16 cellular contexts compared by ENCODE assay signal in genomic region chr10:97570789-97571536, GRCh38. TPM values are rescaled to one million over a fixed set of nuclear protein-coding genes. Genes with fewer than 3 reads are reported as not detected.
DNase-seq lines count a peak whose midpoint lies in the region; ATAC-seq, FAIRE-seq and TF ChIP-seq lines count a peak whose summit lies in the region.
"Had no signal": no experiment of that assay in that cellular context is flagged by ENCODE, and none has a peak within 500 bp of the region (broad histone marks: within the 10 kb centered on the region; RNA-seq: fewer than 3 reads in every experiment).

No MANE protein-coding gene starts in this region.

- TF ChIP-seq POLR2A in A549 (IDR thresholded peaks at IDR 0.05; ENCODE audit: low read length) (no peak), H1 (IDR thresholded peaks at IDR 0.05; ENCODE audit: control extremely low read depth in 1 of 2, low read depth in 2 of 2, low read length in 2 of 2) (no peak)

- H3K23ac ChIP-seq in H1 (ENCODE audit: insufficient read length), result no peak overlapping the region

- no peak overlapping the region for H4K5ac ChIP-seq in H1 (ENCODE audit: insufficient read length, low read depth, low read length)

- peaks cover 4% of the 10 kb centered on the region for H3K27me3 Mint-ChIP-seq in nephron (ENCODE audit: low read depth)
- H3K27me3 Mint-ChIP-seq in activated T-helper 1 cell treated with anti-CD3 and anti-CD28 coated beads, Interleukin-12 subunit alpha, Interleukin-12 subunit beta, Interleukin-2, Interleukin-4 antibody, amounts not matched to agents 30 ng/mL and 10 ng/mL and 1 ng/mL, durations not matched to agents 14 hours and 24 hours and 36 hours (ENCODE audit: insufficient read depth), result peaks cover 5% of the 10 kb centered on the region

- H3K79me1 ChIP-seq in H1 (ENCODE audit: low read depth, low read length), result no peaks in the 10 kb centered on the region

- DNase-seq in A549 (ENCODE audit: low read depth in 1 of 2, low spot score in 1 of 2) (no peak), NCI-H2171 treated with DMSO at 0.1 percent for 48 hours (lab: John Stamatoyannopoulos, UW) (peak; percentile 88), H1 (ENCODE audit: low read depth in 1 of 2, low spot score in 2 of 2) (no peak), tibial artery (no peak), brain microvascular endothelial cell (no peak), inferior parietal cortex (ENCODE audit: extremely low spot score) (no peak)
- DNase-seq in activated T-helper 1 cell treated with anti-CD3 and anti-CD28 coated beads, Interleukin-12 subunit alpha, Interleukin-12 subunit beta, Interleukin-2, Interleukin-4 antibody, amounts not matched to agents 30 ng/mL and 10 ng/mL and 1 ng/mL, durations not matched to agents 14 hours and 24 hours and 36 hours (ENCODE audit: low spot score), result no peak
- DNase-seq: activated effector memory CD4-positive, alpha-beta T cell treated with anti-CD3 and anti-CD28 coated beads, Interleukin-2, amount 50 U/mL, for 16 hours; NCI-H2081 treated with DMSO at 0.1 percent for 48 hours; stimulated activated CD4-positive, alpha-beta T cell treated with anti-CD3 and anti-CD28 coated beads, Interleukin-4, amount 100 ng/mL, for 4 hours had no signal

- in situ Hi-C loops in brain microvascular endothelial cell (cut with HindIII; ENCODE audit: low pct_ligation_motif_present, low sequenced_read_pairs), result no loop called here

- 80% methylated on average over 6 of the region's 6 CpGs for WGBS in A549 (ENCODE audit: missing lambda C conversion rate)
- 93% methylated on average over 6 of the region's 6 CpGs; no CpG with 5 or more reads in 1 of the 2 experiments for WGBS in H1 (ENCODE audit: extremely low coverage in 1 of 2, insufficient coverage in 1 of 2, insufficient read length in 1 of 2, insufficient replicate concordance in 2 of 2, low coverage in 1 of 2, low lambda C conversion rate in 2 of 2, missing lambda C conversion rate in 1 of 2), 2 experiments

- no peak overlapping the region for H2BK5ac ChIP-seq in H1 (ENCODE audit: low read depth, low read length)

- H3K14ac ChIP-seq in H1 (ENCODE audit: insufficient read length), result no peak overlapping the region

- no peak overlapping the region for H3K4me3 ChIP-seq in A549
- H3K4me3 ChIP-seq in H1 (ENCODE audit: extremely low read depth in 1 of 4, insufficient read depth in 2 of 4, low read depth in 3 of 4, low read length in 4 of 4), result no peak overlapping the region
- no peak overlapping the region for H3K4me3 ChIP-seq in tibial artery
- no peak overlapping the region for H3K4me3 ChIP-seq in brain microvascular endothelial cell (ENCODE audit: low read depth, low read length)

- H2AK5ac ChIP-seq in H1 (ENCODE audit: low read depth, low read length), result 0 out of 2 replicates have a peak overlapping the region, but pooled peaks have one; percentile 6

- H3K9me3 ChIP-seq in A549, result no peaks in the 10 kb centered on the region
- no peaks in the 10 kb centered on the region for H3K9me3 ChIP-seq in H1 (ENCODE audit: insufficient read depth in 2 of 2, low read depth in 1 of 2, low read length in 1 of 2)
- H3K9me3 ChIP-seq in tibial artery, result no peaks in the 10 kb centered on the region

- peaks cover 31% of the 10 kb centered on the region for H3K4me1 Mint-ChIP-seq in nephron
- no peaks in the 10 kb centered on the region for H3K4me1 Mint-ChIP-seq in activated T-helper 1 cell treated with anti-CD3 and anti-CD28 coated beads, Interleukin-12 subunit alpha, Interleukin-12 subunit beta, Interleukin-2, Interleukin-4 antibody, amounts not matched to agents 30 ng/mL and 10 ng/mL and 1 ng/mL, durations not matched to agents 14 hours and 24 hours and 36 hours (ENCODE audit: low read depth)

- H3K18ac ChIP-seq in H1 (ENCODE audit: extremely low read depth, low read length), result no peak overlapping the region

- no peak overlapping the region for H2BK12ac ChIP-seq in H1 (ENCODE audit: low read depth, low read length)

- H3K27ac ChIP-seq in A549 (peak overlapping the region; percentile 91 to 93; a peak in 4 of 6 replicates), H1 (ENCODE audit: low read depth, low read length) (no peak overlapping the region), tibial artery (no peak overlapping the region), brain microvascular endothelial cell (no peak overlapping the region)

- FAIRE-seq in A549 (lab: Jason Lieb, UNC) (no peak), H1 (lab: Jason Lieb, UNC) (no peak)
- FAIRE-seq: GM19239, HTR-8/SVneo, islet of Langerhans, TTC549 had no signal

- TF ChIP-seq CTCF in A549 (IDR thresholded peaks at IDR 0.05) (no peak), H1 (IDR thresholded peaks at IDR 0.05; ENCODE audit: control extremely low read depth in 1 of 3, insufficient read depth in 1 of 3, low read depth in 1 of 3, low read length in 3 of 3) (no peak), nephron (IDR thresholded peaks at IDR 0.05; ENCODE audit: unreplicated experiment in 3 of 3) (no peak), tibial artery (IDR thresholded peaks at IDR 0.05) (no peak), brain microvascular endothelial cell (IDR thresholded peaks at IDR 0.05; ENCODE audit: low read depth, low read length, missing control alignments) (no peak)

- peak overlapping the region; percentile 64 to 88 (median 71) for H3K27ac Mint-ChIP-seq in nephron
- H3K27ac Mint-ChIP-seq in activated T-helper 1 cell treated with anti-CD3 and anti-CD28 coated beads, Interleukin-12 subunit alpha, Interleukin-12 subunit beta, Interleukin-2, Interleukin-4 antibody, amounts not matched to agents 30 ng/mL and 10 ng/mL and 1 ng/mL, durations not matched to agents 14 hours and 24 hours and 36 hours, result no peak overlapping the region

- no peaks in the 10 kb centered on the region for H3K23me2 ChIP-seq in H1 (ENCODE audit: low read depth, low read length)

- intact Hi-C loops in activated T-helper 1 cell treated with anti-CD3 and anti-CD28 coated beads, Interleukin-12 subunit alpha, Interleukin-12 subunit beta, Interleukin-2, Interleukin-4 antibody, amounts not matched to agents 30 ng/mL and 10 ng/mL and 1 ng/mL, durations not matched to agents 14 hours and 24 hours and 36 hours (cut with micrococcal nuclease), result no loop called here
- intact Hi-C loops in tibial artery (cut with DNase I; ENCODE audit: low total_unique reads), result no loop called here

- peaks cover 0 to 2% of the 10 kb centered on the region in 2 experiments for H4K20me1 ChIP-seq in H1 (replicated peaks in 1 of 2; ENCODE audit: control insufficient read depth in 1 of 2, insufficient read depth in 2 of 2, low read length in 2 of 2)

- H2BK15ac ChIP-seq in H1 (ENCODE audit: low read length), result 0 out of 2 replicates have a peak overlapping the region, but pooled peaks have one; percentile 16

- TF ChIP-seq RAD21 in A549 (conservative IDR thresholded peaks at IDR 0.05 in 1 of 2, IDR thresholded peaks at IDR 0.05 in 1 of 2), result no peak
- no peak for TF ChIP-seq RAD21 in H1 (IDR thresholded peaks at IDR 0.05 in 1 of 2, conservative IDR thresholded peaks at IDR 0.05 in 1 of 2; ENCODE audit: low read depth in 2 of 2, low read length in 2 of 2)

- CTCF ChIA-PET in A549 (lab: Yijun Ruan, JAX), result interaction anchor here (1.0 to 33.8 kb wide), 32 partner anchors 14 to 190 kb away, joined by 3 to 1048 read pairs (median 6); partner anchors contain the start of genes AVPI1, C10orf62, HOGA1 and MORN4
- CTCF ChIA-PET in H1 (lab: Charles Lee; ENCODE audit: partially characterized antibody), result interaction anchor here (0.9 to 12.9 kb wide), 22 partner anchors 13 to 156 kb away, joined by 3 to 169 read pairs (median 9); partner anchors contain the start of genes C10orf62, HOGA1 and PI4K2A

- H3K79me2 ChIP-seq in H1 (ENCODE audit: control insufficient read depth in 1 of 2, insufficient read depth in 2 of 2, low read length in 2 of 2), result no peaks in the 10 kb centered on the region

- H2BK120ac ChIP-seq in H1 (replicated peaks; ENCODE audit: low read depth, low read length), result no peak overlapping the region

- H3K4me3 Mint-ChIP-seq in nephron, result no peak overlapping the region
- no peak overlapping the region for H3K4me3 Mint-ChIP-seq in activated T-helper 1 cell treated with anti-CD3 and anti-CD28 coated beads, Interleukin-12 subunit alpha, Interleukin-12 subunit beta, Interleukin-2, Interleukin-4 antibody, amounts not matched to agents 30 ng/mL and 10 ng/mL and 1 ng/mL, durations not matched to agents 14 hours and 24 hours and 36 hours

- H3K36me3 ChIP-seq in H1 (ENCODE audit: control insufficient read depth in 2 of 4, insufficient read depth in 4 of 4, low read length in 3 of 4), result peaks cover 0 to 14% (median 2%) of the 10 kb centered on the region in 4 experiments; a peak in 4 of 8 replicates
- peaks cover 0 to 40% (median 35%) of the 10 kb centered on the region in 3 donors for H3K36me3 ChIP-seq in tibial artery
- peaks cover 17% of the 10 kb centered on the region for H3K36me3 ChIP-seq in brain microvascular endothelial cell (replicated peaks)

- no peak overlapping the region for H3K9ac ChIP-seq in H1 (replicated peaks in 1 of 4; ENCODE audit: extremely low read depth in 1 of 4, low read depth in 3 of 4, low read length in 3 of 4)

- H3K27me3 ChIP-seq in H1 (replicated peaks in 1 of 4; ENCODE audit: control insufficient read depth in 3 of 4, extremely low read depth in 1 of 4, insufficient read depth in 3 of 4, low read length in 3 of 4) (no peaks in the 10 kb centered on the region), tibial artery (no peaks in the 10 kb centered on the region), brain microvascular endothelial cell (replicated peaks) (no peaks in the 10 kb centered on the region)

- no peak for ATAC-seq in A549

- POLR2A ChIA-PET in A549 (lab: Yijun Ruan, JAX), result no interaction called here
- POLR2A ChIA-PET in H1 (lab: Charles Lee; ENCODE audit: partially characterized antibody), result interaction anchor here (1.4 to 1.7 kb wide), 3 partner anchors 11 to 39 kb away, joined by 3 to 8 read pairs (median 7); no protein-coding TSS in a partner anchor

- H3K56ac ChIP-seq in H1 (replicated peaks; ENCODE audit: insufficient read length, low read depth, low read length), result no peak overlapping the region

- no peak overlapping the region for H4K91ac ChIP-seq in H1 (replicated peaks; ENCODE audit: insufficient read length, low read length)

- H3K4ac ChIP-seq in H1 (replicated peaks; ENCODE audit: insufficient read length, low read depth, low read length), result no peak overlapping the region

- TF ChIP-seq EP300 in A549 (IDR thresholded peaks at IDR 0.05) (no peak), H1 (IDR thresholded peaks at IDR 0.05; ENCODE audit: borderline replicate concordance in 1 of 2, low read depth in 2 of 2, low read length in 2 of 2) (no peak)

- H3K4me1 ChIP-seq in A549 (peaks cover 52% of the 10 kb centered on the region), H1 (replicated peaks in 1 of 4; ENCODE audit: control insufficient read depth in 3 of 4, insufficient read depth in 4 of 4, low read length in 3 of 4) (peaks cover 2 to 6% (median 4%) of the 10 kb centered on the region in 4 experiments; a peak in 3 of 7 replicates), tibial artery (peaks cover 0 to 41% (median 24%) of the 10 kb centered on the region in 4 donors)

- H3K36me3 Mint-ChIP-seq in nephron (ENCODE audit: low read depth), result no peaks in the 10 kb centered on the region
- no peaks in the 10 kb centered on the region for H3K36me3 Mint-ChIP-seq in activated T-helper 1 cell treated with anti-CD3 and anti-CD28 coated beads, Interleukin-12 subunit alpha, Interleukin-12 subunit beta, Interleukin-2, Interleukin-4 antibody, amounts not matched to agents 30 ng/mL and 10 ng/mL and 1 ng/mL, durations not matched to agents 14 hours and 24 hours and 36 hours (ENCODE audit: low read depth)

- H4K8ac ChIP-seq in H1 (ENCODE audit: extremely low read depth, insufficient read depth, low read length), result no peak overlapping the region; the same call in 1 of the 2 replicates

- H2BK20ac ChIP-seq in H1 (ENCODE audit: low read length), result no peak overlapping the region

- H3K9me3 Mint-ChIP-seq in nephron, result no peaks in the 10 kb centered on the region
- H3K9me3 Mint-ChIP-seq in activated T-helper 1 cell treated with anti-CD3 and anti-CD28 coated beads, Interleukin-12 subunit alpha, Interleukin-12 subunit beta, Interleukin-2, Interleukin-4 antibody, amounts not matched to agents 30 ng/mL and 10 ng/mL and 1 ng/mL, durations not matched to agents 14 hours and 24 hours and 36 hours, result no peaks in the 10 kb centered on the region

- H2AFZ ChIP-seq in H1 (ENCODE audit: low read length), result no peak overlapping the region

- H3K4me2 ChIP-seq in A549 (peak overlapping the region; percentile 72), H1 (ENCODE audit: insufficient read depth in 1 of 2, low read depth in 2 of 2, low read length in 2 of 2) (no peak overlapping the region)

RNA-seq across cellular contexts. Expression of gene ANKRD2, which starts 1.6 kb away (rescaled TPM):
- polyA plus RNA-seq in A549 (2011; rRNA removed) (0.90 and 1.5 TPM in 2 replicates), A549 (2017; fragmentation: RNase III; extraction: RNeasy Plus Mini Kit Qiagen cat#74134 plus additional on column Dnase treatment) (4.7 to 8.4 TPM (median 5.8 TPM) in 3 replicates), H1 (2011; rRNA removed) (not detected in 2 replicates)
- 12.2 and 12.7 TPM in 2 replicates for polyA plus RNA-seq in A549 (2012; cell fraction: cytosol; rRNA removed)
- polyA plus RNA-seq in A549 (2012; cell fraction: nucleus; rRNA removed), result 13.6 and 13.9 TPM in 2 replicates
- 0.45 and 1.4 TPM in 2 replicates for polyA minus RNA-seq in A549 (2011; rRNA and poly(A)+ RNA removed)
- total RNA-seq in H1 (2021; fragmentation: NEBNext Ultra II Directional; extraction: Animal tissue kit (Norgen Biotek cat#: 25700)), result not detected in 2 replicates
- not detected for polyA plus RNA-seq in H1 (2011; cell fraction: cytosol; rRNA removed)
- polyA plus RNA-seq in H1 (2011; cell fraction: nucleus; rRNA removed), result not detected
- not detected in 4 replicates for polyA plus RNA-seq in H1 (2012, experiment 1 of 2)
- not detected for polyA plus RNA-seq in H1 (2012, experiment 2 of 2)
- polyA plus RNA-seq in H1 (2013, experiment 1 of 2), result not detected
- not detected for polyA plus RNA-seq in H1 (2013, experiment 2 of 2)
- polyA minus RNA-seq in H1 (2011; rRNA and poly(A)+ RNA removed), result not detected in 2 replicates
- not detected for polyA minus RNA-seq in H1 (2011; cell fraction: cytosol; rRNA and poly(A)+ RNA removed)
- not detected for polyA minus RNA-seq in H1 (2011; cell fraction: nucleus; rRNA and poly(A)+ RNA removed)
- not detected in 2 replicates for total RNA-seq in activated T-helper 1 cell treated with anti-CD3 and anti-CD28 coated beads, Interleukin-12 subunit alpha, Interleukin-12 subunit beta, Interleukin-2, Interleukin-4 antibody, amounts not matched to agents 30 ng/mL and 10 ng/mL and 1 ng/mL, durations not matched to agents 14 hours and 24 hours and 36 hours
- total RNA-seq: SK-MEL-5 had no signal

RNA-seq across cellular contexts. Expression of gene HOGA1, which starts 13.2 kb away (rescaled TPM):
- polyA plus RNA-seq in A549 (2011; rRNA removed), result 2.0 TPM in 2 replicates
- polyA plus RNA-seq in A549 (2012; cell fraction: cytosol; rRNA removed), result 2.0 and 2.8 TPM in 2 replicates
- 3.5 and 3.6 TPM in 2 replicates for polyA plus RNA-seq in A549 (2012; cell fraction: nucleus; rRNA removed)
- polyA plus RNA-seq in A549 (2017; fragmentation: RNase III; extraction: RNeasy Plus Mini Kit Qiagen cat#74134 plus additional on column Dnase treatment), result 3.1 to 3.5 TPM (median 3.1 TPM) in 3 replicates
- polyA minus RNA-seq in A549 (2011; rRNA and poly(A)+ RNA removed), result 1.4 and 2.5 TPM in 2 replicates
- 0.28 and 0.29 TPM in 2 replicates for total RNA-seq in H1 (2021; fragmentation: NEBNext Ultra II Directional; extraction: Animal tissue kit (Norgen Biotek cat#: 25700))
- polyA plus RNA-seq in H1 (2011; rRNA removed), result 0.57 and 1.00 TPM in 2 replicates
- polyA plus RNA-seq in H1 (2011; cell fraction: cytosol; rRNA removed), result 0.53 TPM
- 0.47 TPM for polyA plus RNA-seq in H1 (2011; cell fraction: nucleus; rRNA removed)
- 0.19 to 0.74 TPM (median 0.51 TPM) in 4 replicates for polyA plus RNA-seq in H1 (2012, experiment 1 of 2)
- 0.42 TPM for polyA plus RNA-seq in H1 (2012, experiment 2 of 2)
- 0.26 TPM for polyA plus RNA-seq in H1 (2013, experiment 1 of 2)
- 0.17 TPM for polyA plus RNA-seq in H1 (2013, experiment 2 of 2)
- polyA minus RNA-seq in H1 (2011; rRNA and poly(A)+ RNA removed), result 0.50 and 0.63 TPM in 2 replicates
- polyA minus RNA-seq in H1 (2011; cell fraction: cytosol; rRNA and poly(A)+ RNA removed), result not detected
- polyA minus RNA-seq in H1 (2011; cell fraction: nucleus; rRNA and poly(A)+ RNA removed), result 0.80 TPM
- total RNA-seq in activated T-helper 1 cell treated with anti-CD3 and anti-CD28 coated beads, Interleukin-12 subunit alpha, Interleukin-12 subunit beta, Interleukin-2, Interleukin-4 antibody, amounts not matched to agents 30 ng/mL and 10 ng/mL and 1 ng/mL, durations not matched to agents 14 hours and 24 hours and 36 hours, result not detected in 2 replicates

RNA-seq across cellular contexts. Expression of gene C10orf62, which starts 18.6 kb away (rescaled TPM):
- polyA plus RNA-seq in A549 (2011; rRNA removed) (0.12 TPM in 1 of 2 replicates, not detected in the other), A549 (2017; fragmentation: RNase III; extraction: RNeasy Plus Mini Kit Qiagen cat#74134 plus additional on column Dnase treatment) (0.10 TPM in 1 of 3 replicates, not detected in the others), H1 (2011; rRNA removed) (0.05 TPM in 1 of 2 replicates, not detected in the other)
- polyA plus RNA-seq in A549 (2012; cell fraction: cytosol; rRNA removed), result 0.07 and 0.09 TPM in 2 replicates
- polyA plus RNA-seq in A549 (2012; cell fraction: nucleus; rRNA removed), result 0.53 and 0.73 TPM in 2 replicates
- 0.73 and 0.91 TPM in 2 replicates for polyA minus RNA-seq in A549 (2011; rRNA and poly(A)+ RNA removed)
- not detected in 2 replicates for total RNA-seq in H1 (2021; fragmentation: NEBNext Ultra II Directional; extraction: Animal tissue kit (Norgen Biotek cat#: 25700))
- 0.08 TPM for polyA plus RNA-seq in H1 (2011; cell fraction: cytosol; rRNA removed)
- polyA plus RNA-seq in H1 (2011; cell fraction: nucleus; rRNA removed), result 0.09 TPM
- polyA plus RNA-seq in H1 (2012, experiment 1 of 2), result not detected in 4 replicates
- polyA plus RNA-seq in H1 (2012, experiment 2 of 2), result not detected
- not detected for polyA plus RNA-seq in H1 (2013, experiment 1 of 2)
- polyA plus RNA-seq in H1 (2013, experiment 2 of 2), result not detected
- 0.16 and 0.41 TPM in 2 replicates for polyA minus RNA-seq in H1 (2011; rRNA and poly(A)+ RNA removed)
- polyA minus RNA-seq in H1 (2011; cell fraction: cytosol; rRNA and poly(A)+ RNA removed), result not detected
- polyA minus RNA-seq in H1 (2011; cell fraction: nucleus; rRNA and poly(A)+ RNA removed), result not detected
- total RNA-seq in activated T-helper 1 cell treated with anti-CD3 and anti-CD28 coated beads, Interleukin-12 subunit alpha, Interleukin-12 subunit beta, Interleukin-2, Interleukin-4 antibody, amounts not matched to agents 30 ng/mL and 10 ng/mL and 1 ng/mL, durations not matched to agents 14 hours and 24 hours and 36 hours, result not detected in 2 replicates
- total RNA-seq: SK-MEL-5 had no signal

Comparison
In these comparisons a context has a peak if more than half of its experiments do, and no peak if none do; other contexts are left out.
1. H3K27ac ChIP-seq: peak in A549 (2 of 2); none in H1 (single experiment), tibial artery (0 of 2) and brain microvascular endothelial cell (single experiment).